2 cellular contexts compared by ENCODE assay signal in genomic region chr15:32134777-32135307, GRCh38.
TF ChIP-seq lines count a peak whose summit lies in the region.

No MANE protein-coding gene starts in this region.

TF ChIP-seq in SK-N-SH, 30 proteins besides CTCF, POLR2A, EP300 and RAD21 (continued from another document):
- no peak for TF ChIP-seq USF2 (IDR thresholded peaks at IDR 0.05; ENCODE audit: borderline replicate concordance, low read depth, low read length)
- no peak for TF ChIP-seq POLR2AphosphoS5 (IDR thresholded peaks at IDR 0.05; ENCODE audit: low read depth, low read length)
- TF ChIP-seq TAF1 (IDR thresholded peaks at IDR 0.05; ENCODE audit: borderline replicate concordance, low read depth, low read length) = no peak

TF ChIP-seq in GM23338, 12 proteins besides CTCF, POLR2A, EP300 and RAD21 (continued from another document):
- TF ChIP-seq REST (IDR thresholded peaks at IDR 0.05; ENCODE audit: unreplicated experiment) (no peak), ZNF462 (CRISPR knock-in tag; IDR thresholded peaks at IDR 0.05) (no peak)
TF ChIP-seq in GM23338: peak in this region for 0.
